In the genomic region with DNA sequence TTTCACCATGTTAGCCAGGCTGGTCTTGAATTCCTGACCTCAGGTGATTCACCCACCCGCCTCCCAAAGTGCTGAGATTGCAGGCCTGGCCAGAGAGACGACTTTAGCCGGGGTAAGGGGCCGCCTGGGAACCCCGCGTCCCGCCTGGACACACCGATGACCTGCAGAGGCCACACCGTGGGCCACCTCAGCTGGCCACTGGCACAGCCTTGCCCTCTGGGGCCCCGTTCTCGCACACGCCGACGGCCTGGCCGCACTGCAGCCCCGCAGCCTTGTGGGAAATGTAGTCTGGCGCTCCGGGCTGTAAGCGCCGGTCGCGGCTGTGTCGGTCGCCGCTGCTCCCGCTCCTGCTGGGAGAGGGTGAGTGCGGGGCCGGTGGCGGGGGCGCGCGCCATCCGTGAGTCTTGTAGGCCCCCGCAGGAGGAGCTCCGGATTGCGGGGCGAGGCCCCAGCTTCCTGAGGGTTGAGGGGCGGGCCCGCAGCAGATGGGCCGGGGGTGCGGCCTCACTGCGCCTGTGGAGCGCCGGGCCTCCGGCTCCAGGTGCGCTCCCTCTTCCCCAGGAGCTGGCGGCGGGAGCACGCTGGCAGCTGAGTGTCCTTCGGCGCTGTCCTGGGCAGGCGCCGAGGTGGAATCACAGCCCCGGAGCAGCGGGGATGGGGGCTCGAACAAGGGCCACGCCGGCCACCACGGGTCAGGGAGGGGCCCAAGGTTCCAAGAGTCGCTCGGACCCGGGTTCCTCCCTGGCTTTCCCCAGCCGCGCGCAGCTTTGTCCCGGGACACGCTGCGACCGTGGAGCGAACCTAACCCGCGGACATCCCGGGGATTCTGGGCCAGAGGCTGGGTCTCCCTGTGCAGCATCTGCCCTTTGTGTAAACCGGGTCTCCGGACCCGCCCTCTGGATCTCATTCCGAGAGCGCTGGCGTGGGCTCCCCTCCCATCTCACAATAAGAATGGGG, we compare ENCODE assay signal across 1 cellular context.
TF ChIP-seq lines count a peak whose summit lies in the region.

Gene ZFP2 (plus strand): TSS at position 299 of the 957 bp plus-strand sequence. CDS start 35,401 bp downstream, outside the sequence.

TF ChIP-seq in WTC11, 78 proteins besides CTCF, POLR2A, EP300 and RAD21 (continued from another document and continues in another):
- TF ChIP-seq, protein P1, sequence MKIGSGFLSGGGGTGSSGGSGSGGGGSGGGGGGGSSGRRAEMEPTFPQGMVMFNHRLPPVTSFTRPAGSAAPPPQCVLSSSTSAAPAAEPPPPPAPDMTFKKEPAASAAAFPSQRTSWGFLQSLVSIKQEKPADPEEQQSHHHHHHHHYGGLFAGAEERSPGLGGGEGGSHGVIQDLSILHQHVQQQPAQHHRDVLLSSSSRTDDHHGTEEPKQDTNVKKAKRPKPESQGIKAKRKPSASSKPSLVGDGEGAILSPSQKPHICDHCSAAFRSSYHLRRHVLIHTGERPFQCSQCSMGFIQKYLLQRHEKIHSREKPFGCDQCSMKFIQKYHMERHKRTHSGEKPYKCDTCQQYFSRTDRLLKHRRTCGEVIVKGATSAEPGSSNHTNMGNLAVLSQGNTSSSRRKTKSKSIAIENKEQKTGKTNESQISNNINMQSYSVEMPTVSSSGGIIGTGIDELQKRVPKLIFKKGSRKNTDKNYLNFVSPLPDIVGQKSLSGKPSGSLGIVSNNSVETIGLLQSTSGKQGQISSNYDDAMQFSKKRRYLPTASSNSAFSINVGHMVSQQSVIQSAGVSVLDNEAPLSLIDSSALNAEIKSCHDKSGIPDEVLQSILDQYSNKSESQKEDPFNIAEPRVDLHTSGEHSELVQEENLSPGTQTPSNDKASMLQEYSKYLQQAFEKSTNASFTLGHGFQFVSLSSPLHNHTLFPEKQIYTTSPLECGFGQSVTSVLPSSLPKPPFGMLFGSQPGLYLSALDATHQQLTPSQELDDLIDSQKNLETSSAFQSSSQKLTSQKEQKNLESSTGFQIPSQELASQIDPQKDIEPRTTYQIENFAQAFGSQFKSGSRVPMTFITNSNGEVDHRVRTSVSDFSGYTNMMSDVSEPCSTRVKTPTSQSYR (CRISPR knock-in tag; IDR thresholded peaks at IDR 0.05) = no peak
- TF ChIP-seq, protein P2, sequence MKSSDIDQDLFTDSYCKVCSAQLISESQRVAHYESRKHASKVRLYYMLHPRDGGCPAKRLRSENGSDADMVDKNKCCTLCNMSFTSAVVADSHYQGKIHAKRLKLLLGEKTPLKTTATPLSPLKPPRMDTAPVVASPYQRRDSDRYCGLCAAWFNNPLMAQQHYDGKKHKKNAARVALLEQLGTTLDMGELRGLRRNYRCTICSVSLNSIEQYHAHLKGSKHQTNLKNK (CRISPR knock-in tag; IDR thresholded peaks at IDR 0.05) = no peak
- TF ChIP-seq FOXK1 (CRISPR knock-in tag; IDR thresholded peaks at IDR 0.05) = peak; percentile 64
- TF ChIP-seq ZNF263 (CRISPR knock-in tag; IDR thresholded peaks at IDR 0.05; ENCODE audit: low read depth) = no peak
- TF ChIP-seq, protein P3, sequence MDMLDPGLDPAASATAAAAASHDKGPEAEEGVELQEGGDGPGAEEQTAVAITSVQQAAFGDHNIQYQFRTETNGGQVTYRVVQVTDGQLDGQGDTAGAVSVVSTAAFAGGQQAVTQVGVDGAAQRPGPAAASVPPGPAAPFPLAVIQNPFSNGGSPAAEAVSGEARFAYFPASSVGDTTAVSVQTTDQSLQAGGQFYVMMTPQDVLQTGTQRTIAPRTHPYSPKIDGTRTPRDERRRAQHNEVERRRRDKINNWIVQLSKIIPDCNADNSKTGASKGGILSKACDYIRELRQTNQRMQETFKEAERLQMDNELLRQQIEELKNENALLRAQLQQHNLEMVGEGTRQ (CRISPR knock-in tag; IDR thresholded peaks at IDR 0.05) = no peak
- TF ChIP-seq, protein P4, sequence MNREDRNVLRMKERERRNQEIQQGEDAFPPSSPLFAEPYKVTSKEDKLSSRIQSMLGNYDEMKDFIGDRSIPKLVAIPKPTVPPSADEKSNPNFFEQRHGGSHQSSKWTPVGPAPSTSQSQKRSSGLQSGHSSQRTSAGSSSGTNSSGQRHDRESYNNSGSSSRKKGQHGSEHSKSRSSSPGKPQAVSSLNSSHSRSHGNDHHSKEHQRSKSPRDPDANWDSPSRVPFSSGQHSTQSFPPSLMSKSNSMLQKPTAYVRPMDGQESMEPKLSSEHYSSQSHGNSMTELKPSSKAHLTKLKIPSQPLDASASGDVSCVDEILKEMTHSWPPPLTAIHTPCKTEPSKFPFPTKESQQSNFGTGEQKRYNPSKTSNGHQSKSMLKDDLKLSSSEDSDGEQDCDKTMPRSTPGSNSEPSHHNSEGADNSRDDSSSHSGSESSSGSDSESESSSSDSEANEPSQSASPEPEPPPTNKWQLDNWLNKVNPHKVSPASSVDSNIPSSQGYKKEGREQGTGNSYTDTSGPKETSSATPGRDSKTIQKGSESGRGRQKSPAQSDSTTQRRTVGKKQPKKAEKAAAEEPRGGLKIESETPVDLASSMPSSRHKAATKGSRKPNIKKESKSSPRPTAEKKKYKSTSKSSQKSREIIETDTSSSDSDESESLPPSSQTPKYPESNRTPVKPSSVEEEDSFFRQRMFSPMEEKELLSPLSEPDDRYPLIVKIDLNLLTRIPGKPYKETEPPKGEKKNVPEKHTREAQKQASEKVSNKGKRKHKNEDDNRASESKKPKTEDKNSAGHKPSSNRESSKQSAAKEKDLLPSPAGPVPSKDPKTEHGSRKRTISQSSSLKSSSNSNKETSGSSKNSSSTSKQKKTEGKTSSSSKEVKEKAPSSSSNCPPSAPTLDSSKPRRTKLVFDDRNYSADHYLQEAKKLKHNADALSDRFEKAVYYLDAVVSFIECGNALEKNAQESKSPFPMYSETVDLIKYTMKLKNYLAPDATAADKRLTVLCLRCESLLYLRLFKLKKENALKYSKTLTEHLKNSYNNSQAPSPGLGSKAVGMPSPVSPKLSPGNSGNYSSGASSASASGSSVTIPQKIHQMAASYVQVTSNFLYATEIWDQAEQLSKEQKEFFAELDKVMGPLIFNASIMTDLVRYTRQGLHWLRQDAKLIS (CRISPR knock-in tag; IDR thresholded peaks at IDR 0.05; ENCODE audit: borderline replicate concordance) = no peak
- no peak for TF ChIP-seq GABPB1 (CRISPR knock-in tag; IDR thresholded peaks at IDR 0.05)
- 0 out of 2 replicates have a peak, but pooled peaks have one; percentile 41 for TF ChIP-seq SMAD3 (CRISPR knock-in tag; IDR thresholded peaks at IDR 0.05; ENCODE audit: borderline replicate concordance)
- no peak for TF ChIP-seq GTF2I (CRISPR knock-in tag; conservative IDR thresholded peaks at IDR 0.05)
- no peak for TF ChIP-seq ATF6 (CRISPR knock-in tag; IDR thresholded peaks at IDR 0.05)
- no peak for TF ChIP-seq GRHL2 (CRISPR knock-in tag; IDR thresholded peaks at IDR 0.05; ENCODE audit: insufficient replicate concordance, severe bottlenecking)
- TF ChIP-seq CREB1 (CRISPR knock-in tag; IDR thresholded peaks at IDR 0.05) = 0 out of 2 replicates have a peak, but pooled peaks have one; percentile 17
- TF ChIP-seq HMGA2 (CRISPR knock-in tag; IDR thresholded peaks at IDR 0.05) = no peak
- TF ChIP-seq ESRRA (CRISPR knock-in tag; IDR thresholded peaks at IDR 0.05; ENCODE audit: borderline replicate concordance) = 0 out of 2 replicates have a peak, but pooled peaks have one; percentile 55
- peak; percentile 61; the same call in 1 of the 2 replicates for TF ChIP-seq KAT7 (CRISPR knock-in tag; IDR thresholded peaks at IDR 0.05; ENCODE audit: borderline replicate concordance)
- 0 out of 2 replicates have a peak, but pooled peaks have one; percentile 72 for TF ChIP-seq E2F1 (CRISPR knock-in tag; IDR thresholded peaks at IDR 0.05)
- 0 out of 2 replicates have a peak, but pooled peaks have one; percentile 30 for TF ChIP-seq ETV6 (CRISPR knock-in tag; IDR thresholded peaks at IDR 0.05)
- no peak for TF ChIP-seq RORB (CRISPR knock-in tag; IDR thresholded peaks at IDR 0.05)
- TF ChIP-seq ZNF425 (CRISPR knock-in tag; conservative IDR thresholded peaks at IDR 0.05) = no peak
- no peak for TF ChIP-seq TEAD4 (CRISPR knock-in tag; IDR thresholded peaks at IDR 0.05)
- no peak for TF ChIP-seq SMAD4 (CRISPR knock-in tag; IDR thresholded peaks at IDR 0.05)
- peak; percentile 58; the same call in 1 of the 2 replicates for TF ChIP-seq FOXP4 (CRISPR knock-in tag; IDR thresholded peaks at IDR 0.05)
- TF ChIP-seq ZNF671 (CRISPR knock-in tag; IDR thresholded peaks at IDR 0.05) = no peak
- TF ChIP-seq CREM (CRISPR knock-in tag; IDR thresholded peaks at IDR 0.05) = 0 out of 2 replicates have a peak, but pooled peaks have one; percentile 42
- TF ChIP-seq TEAD1 (CRISPR knock-in tag; IDR thresholded peaks at IDR 0.05) = 0 out of 2 replicates have a peak, but pooled peaks have one; percentile 28
- TF ChIP-seq EMX1 (CRISPR knock-in tag; IDR thresholded peaks at IDR 0.05) = no peak
- peak; percentile 74 for TF ChIP-seq MYBL2 (CRISPR knock-in tag; IDR thresholded peaks at IDR 0.05)
- TF ChIP-seq, protein P5, sequence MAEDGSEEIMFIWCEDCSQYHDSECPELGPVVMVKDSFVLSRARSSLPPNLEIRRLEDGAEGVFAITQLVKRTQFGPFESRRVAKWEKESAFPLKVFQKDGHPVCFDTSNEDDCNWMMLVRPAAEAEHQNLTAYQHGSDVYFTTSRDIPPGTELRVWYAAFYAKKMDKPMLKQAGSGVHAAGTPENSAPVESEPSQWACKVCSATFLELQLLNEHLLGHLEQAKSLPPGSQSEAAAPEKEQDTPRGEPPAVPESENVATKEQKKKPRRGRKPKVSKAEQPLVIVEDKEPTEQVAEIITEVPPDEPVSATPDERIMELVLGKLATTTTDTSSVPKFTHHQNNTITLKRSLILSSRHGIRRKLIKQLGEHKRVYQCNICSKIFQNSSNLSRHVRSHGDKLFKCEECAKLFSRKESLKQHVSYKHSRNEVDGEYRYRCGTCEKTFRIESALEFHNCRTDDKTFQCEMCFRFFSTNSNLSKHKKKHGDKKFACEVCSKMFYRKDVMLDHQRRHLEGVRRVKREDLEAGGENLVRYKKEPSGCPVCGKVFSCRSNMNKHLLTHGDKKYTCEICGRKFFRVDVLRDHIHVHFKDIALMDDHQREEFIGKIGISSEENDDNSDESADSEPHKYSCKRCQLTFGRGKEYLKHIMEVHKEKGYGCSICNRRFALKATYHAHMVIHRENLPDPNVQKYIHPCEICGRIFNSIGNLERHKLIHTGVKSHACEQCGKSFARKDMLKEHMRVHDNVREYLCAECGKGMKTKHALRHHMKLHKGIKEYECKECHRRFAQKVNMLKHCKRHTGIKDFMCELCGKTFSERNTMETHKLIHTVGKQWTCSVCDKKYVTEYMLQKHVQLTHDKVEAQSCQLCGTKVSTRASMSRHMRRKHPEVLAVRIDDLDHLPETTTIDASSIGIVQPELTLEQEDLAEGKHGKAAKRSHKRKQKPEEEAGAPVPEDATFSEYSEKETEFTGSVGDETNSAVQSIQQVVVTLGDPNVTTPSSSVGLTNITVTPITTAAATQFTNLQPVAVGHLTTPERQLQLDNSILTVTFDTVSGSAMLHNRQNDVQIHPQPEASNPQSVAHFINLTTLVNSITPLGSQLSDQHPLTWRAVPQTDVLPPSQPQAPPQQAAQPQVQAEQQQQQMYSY (CRISPR knock-in tag; IDR thresholded peaks at IDR 0.05) = no peak
- TF ChIP-seq ZNF423 (CRISPR knock-in tag; IDR thresholded peaks at IDR 0.05) = no peak
